In the genomic region with DNA sequence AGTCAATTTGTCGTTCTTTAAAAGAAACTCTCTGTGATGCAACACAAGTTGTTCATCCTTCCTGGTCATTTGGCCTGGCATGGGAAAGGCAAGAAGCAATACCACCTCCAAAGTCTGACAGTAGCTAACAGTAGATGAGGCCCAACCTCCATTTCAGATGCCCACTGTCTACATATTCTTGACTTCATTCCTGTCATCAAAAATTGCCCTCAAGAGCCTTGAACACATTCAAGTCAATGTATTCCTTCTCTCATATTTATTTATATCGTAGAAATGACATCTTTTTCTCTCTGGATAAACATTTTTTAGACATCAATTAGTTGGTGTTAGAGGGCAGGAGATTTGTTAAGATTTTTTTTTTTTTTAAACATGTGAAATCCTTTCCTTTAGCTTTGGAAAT, we compare ENCODE assay signal across 14 cellular contexts. TPM values are rescaled to one million over a fixed set of nuclear protein-coding genes. Genes with fewer than 3 reads are reported as not detected.
DNase-seq lines count a peak whose midpoint lies in the region; ATAC-seq, FAIRE-seq and TF ChIP-seq lines count a peak whose summit lies in the region.
"Had no signal": no experiment of that assay in that cellular context is flagged by ENCODE, and none has a peak within 500 bp of the region (broad histone marks: within the 10 kb centered on the region; RNA-seq: fewer than 3 reads in every experiment).

No MANE protein-coding gene starts in this region.

- 71% methylated on average over 2 of the region's 2 CpGs for WGBS in right cardiac atrium

- TF ChIP-seq CTCF in endothelial cell of umbilical vein (IDR thresholded peaks at IDR 0.05; ENCODE audit: extremely low read depth in 1 of 2, insufficient read depth in 1 of 2, low read depth in 1 of 2, low read length in 2 of 2) (no peak), osteoblast (IDR thresholded peaks at IDR 0.05; ENCODE audit: extremely low read depth, low read depth, low read length) (no peak)

- H3K9ac ChIP-seq in endothelial cell of umbilical vein (replicated peaks; ENCODE audit: extremely low read depth, insufficient read depth, low read length) = peak overlapping the region; percentile 17

- H3K4me2 ChIP-seq in endothelial cell of umbilical vein (ENCODE audit: insufficient read depth, low read length) = peak overlapping the region; percentile 44
- H3K4me2 ChIP-seq in osteoblast (ENCODE audit: insufficient read depth, low read length) = peak overlapping the region; percentile 15

- H4K20me1 ChIP-seq in endothelial cell of umbilical vein (replicated peaks; ENCODE audit: control insufficient read depth, extremely low read depth, insufficient read depth, low read length) (no peaks in the 10 kb centered on the region), osteoblast (ENCODE audit: insufficient read depth, low read length) (peaks cover 4% of the 10 kb centered on the region)

- H2AFZ ChIP-seq in endothelial cell of umbilical vein (ENCODE audit: low read depth, low read length) (no peak overlapping the region), osteoblast (ENCODE audit: low read length) (no peak overlapping the region)

- DNase-seq in right cardiac atrium (no peak), Right ventricle myocardium superior (no peak), endothelial cell of umbilical vein (ENCODE audit: low read depth, low spot score) (no peak), osteoblast (ENCODE audit: insufficient read length, low spot score, missing footprints) (no peak), erythroblast (lab: John Stamatoyannopoulos, UW) (no peak), posterior cingulate gyrus (no peak)
- DNase-seq: activated B cell treated with CpG ODN at 0.5 μM for 24 hours; activated CD8-positive, alpha-beta memory T cell treated with anti-CD3 and anti-CD28 coated beads, Interleukin-2, amount 50 U/mL, for 48 hours; activated naive CD4-positive, alpha-beta T cell treated with anti-CD3 and anti-CD28 coated beads for 36 hours; effector memory CD8-positive, alpha-beta T cell; KG1; stimulated activated CD4-positive, alpha-beta T cell treated with anti-CD3 and anti-CD28 coated beads, Interleukin-2, amount 100 ng/mL, for 48 hours had no signal

- H3K36me3 ChIP-seq in endothelial cell of umbilical vein (ENCODE audit: control insufficient read depth in 2 of 2, extremely low read depth in 1 of 2, insufficient read depth in 2 of 2, low read length in 2 of 2) (peaks cover 0 to 3% of the 10 kb centered on the region in 2 experiments), osteoblast (ENCODE audit: insufficient read depth, low read length) (no peaks in the 10 kb centered on the region)

- H3K27me3 ChIP-seq in right cardiac atrium (ENCODE audit: control insufficient read depth, insufficient read depth) (no peaks in the 10 kb centered on the region), endothelial cell of umbilical vein (ENCODE audit: control insufficient read depth in 2 of 2, insufficient read depth in 2 of 2, low read length in 2 of 2) (no peaks in the 10 kb centered on the region), osteoblast (ENCODE audit: insufficient read depth, low read length) (peaks cover 16% of the 10 kb centered on the region)

- CTCF ChIA-PET in endothelial cell of umbilical vein (lab: Charles Lee) = interaction anchor here (1.0 to 1.5 kb wide), 6 partner anchors 9 to 79 kb away, joined by 3 to 6 read pairs (median 4); no protein-coding TSS in a partner anchor

- FAIRE-seq in endothelial cell of umbilical vein (lab: Jason Lieb, UNC) = no peak

- ATAC-seq in right cardiac atrium (no peak), Right ventricle myocardium superior (ENCODE audit: poor library complexity) (no peak), GM19395 (IDR thresholded peaks at IDR 0.05; ENCODE audit: unreplicated experiment) (no peak), HG03354 (IDR thresholded peaks at IDR 0.05; ENCODE audit: poor library complexity, severe bottlenecking, unreplicated experiment) (no peak)
- ATAC-seq: effector memory CD8-positive, alpha-beta T cell had no signal

- no peaks in the 10 kb centered on the region for H3K79me2 ChIP-seq in endothelial cell of umbilical vein (ENCODE audit: control insufficient read depth, insufficient read depth, low read length)
- H3K79me2 ChIP-seq in osteoblast (ENCODE audit: insufficient read depth, low read length) = no peaks in the 10 kb centered on the region

- H3K4me3 ChIP-seq in right cardiac atrium (ENCODE audit: low read length) = no peak overlapping the region
- H3K4me3 ChIP-seq in endothelial cell of umbilical vein (replicated peaks in 1 of 3; ENCODE audit: insufficient read depth in 1 of 3, low read depth in 1 of 3, low read length in 3 of 3) = no peak overlapping the region
- no peak overlapping the region for H3K4me3 ChIP-seq in osteoblast (ENCODE audit: insufficient read depth, low read length)

- H3K4me1 ChIP-seq in right cardiac atrium (ENCODE audit: control insufficient read depth, insufficient read depth, low read length) (peaks cover 9% of the 10 kb centered on the region), endothelial cell of umbilical vein (ENCODE audit: control insufficient read depth, extremely low read depth, insufficient read depth, low read length) (peaks cover 15% of the 10 kb centered on the region), osteoblast (ENCODE audit: insufficient read depth, low read length) (peaks cover 22% of the 10 kb centered on the region)

- dilution Hi-C loops in endothelial cell of umbilical vein (cut with MboI; ENCODE audit: extremely low pct_ligation_motif_present, low sequenced_read_pairs) = no loop called here

- POLR2A ChIA-PET in endothelial cell of umbilical vein (lab: Charles Lee) = no interaction called here

- H3K27ac ChIP-seq in right cardiac atrium (ENCODE audit: low read length) (peak overlapping the region; percentile 67), endothelial cell of umbilical vein (ENCODE audit: insufficient read depth, low read depth, low read length) (peak overlapping the region; percentile 43), osteoblast (ENCODE audit: low read depth, low read length) (no peak overlapping the region)

- no peaks in the 10 kb centered on the region for H3K9me1 ChIP-seq in endothelial cell of umbilical vein (replicated peaks; ENCODE audit: control insufficient read depth, extremely low read depth, insufficient read depth, low read length)

- TF ChIP-seq POLR2A in endothelial cell of umbilical vein (IDR thresholded peaks at IDR 0.05; ENCODE audit: low read depth, low read length) (no peak), erythroblast (IDR thresholded peaks at IDR 0.05; ENCODE audit: low read length) (no peak)

- no peaks in the 10 kb centered on the region for H3K9me3 ChIP-seq in right cardiac atrium (ENCODE audit: control insufficient read depth, low read length)
- H3K9me3 ChIP-seq in endothelial cell of umbilical vein (replicated peaks; ENCODE audit: control insufficient read depth, insufficient read depth, low read length) = no peaks in the 10 kb centered on the region
- no peaks in the 10 kb centered on the region for H3K9me3 ChIP-seq in osteoblast (ENCODE audit: low read depth, low read length)

- BruUV-seq in endothelial cell of umbilical vein (replicated peaks; lab: Mats Ljungman, UMichigan) = no TSS peak

- intact Hi-C loops in right cardiac atrium (cut with DNase I) = loop anchor here in 2 of 4 donors (5.0 to 10.0 kb wide), 2 partner anchors 70 to 72 kb away; no protein-coding TSS in a partner anchor
- intact Hi-C loops in Right ventricle myocardium superior (cut with DNase I) = loop anchor here (10.0 kb wide), 2 partner anchors 70 to 150 kb away; no protein-coding TSS in a partner anchor
- intact Hi-C loops in endothelial cell of umbilical vein (cut with micrococcal nuclease) = loop anchor here (1.0 to 2.0 kb wide), 3 partner anchors 8 to 74 kb away; no protein-coding TSS in a partner anchor
- intact Hi-C loops in posterior cingulate gyrus (cut with DNase I) = no loop called here

TF ChIP-seq in endothelial cell of umbilical vein, 7 proteins besides CTCF, POLR2A, EP300 and RAD21:
- TF ChIP-seq JUN (IDR thresholded peaks at IDR 0.05; ENCODE audit: borderline replicate concordance, insufficient read depth, insufficient read length, low read depth) (no peak), GATA2 (IDR thresholded peaks at IDR 0.05; ENCODE audit: insufficient read depth, insufficient read length, low read depth, low read length) (no peak), POLR2AphosphoS5 (IDR thresholded peaks at IDR 0.05; ENCODE audit: insufficient read depth, low read depth, low read length) (no peak), MYC (IDR thresholded peaks at IDR 0.05; ENCODE audit: low read depth, low read length) (no peak), FOS (IDR thresholded peaks at IDR 0.05; ENCODE audit: borderline replicate concordance, insufficient read depth, low read length) (no peak), EZH2 (IDR thresholded peaks at IDR 0.05; ENCODE audit: borderline replicate concordance, low read depth, low read length, severe bottlenecking) (no peak)
- TF ChIP-seq, protein P1, sequence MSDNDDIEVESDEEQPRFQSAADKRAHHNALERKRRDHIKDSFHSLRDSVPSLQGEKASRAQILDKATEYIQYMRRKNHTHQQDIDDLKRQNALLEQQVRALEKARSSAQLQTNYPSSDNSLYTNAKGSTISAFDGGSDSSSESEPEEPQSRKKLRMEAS (IDR thresholded peaks at IDR 0.05; ENCODE audit: insufficient read depth, insufficient read length) = no peak

RNA-seq across cellular contexts. Expression of a gene that starts 33.7 kb away (rescaled TPM):
- total RNA-seq in right cardiac atrium = 100 to 1,000 TPM; 385 to 462 (median 426) TPM
- 149 TPM for polyA plus RNA-seq in right cardiac atrium
- total RNA-seq in Right ventricle myocardium superior = 772 TPM
- 111 and 128 TPM in 2 replicates for total RNA-seq in endothelial cell of umbilical vein
- polyA plus RNA-seq in endothelial cell of umbilical vein = 202 and 235 TPM in 2 replicates
- polyA plus RNA-seq in endothelial cell of umbilical vein (2011; cell fraction: cytosol; rRNA removed) = 70.1 and 75.0 TPM in 2 replicates
- 155 and 160 TPM in 2 replicates for polyA plus RNA-seq in endothelial cell of umbilical vein (2011; cell fraction: nucleus; rRNA removed)
- 56.4 and 63.6 TPM in 2 replicates for polyA plus RNA-seq in endothelial cell of umbilical vein (2012)
- 467 and 488 TPM in 2 replicates for polyA minus RNA-seq in endothelial cell of umbilical vein
- polyA minus RNA-seq in endothelial cell of umbilical vein (2011; cell fraction: cytosol; rRNA and poly(A)+ RNA removed) = 79.5 TPM
- 282 and 347 TPM in 2 replicates for polyA minus RNA-seq in endothelial cell of umbilical vein (2011; cell fraction: nucleus; rRNA and poly(A)+ RNA removed)
- 5.0 and 11.2 TPM in 2 replicates for total RNA-seq in osteoblast
